ENCODE assay signal across 25 cellular contexts in the genomic region with DNA sequence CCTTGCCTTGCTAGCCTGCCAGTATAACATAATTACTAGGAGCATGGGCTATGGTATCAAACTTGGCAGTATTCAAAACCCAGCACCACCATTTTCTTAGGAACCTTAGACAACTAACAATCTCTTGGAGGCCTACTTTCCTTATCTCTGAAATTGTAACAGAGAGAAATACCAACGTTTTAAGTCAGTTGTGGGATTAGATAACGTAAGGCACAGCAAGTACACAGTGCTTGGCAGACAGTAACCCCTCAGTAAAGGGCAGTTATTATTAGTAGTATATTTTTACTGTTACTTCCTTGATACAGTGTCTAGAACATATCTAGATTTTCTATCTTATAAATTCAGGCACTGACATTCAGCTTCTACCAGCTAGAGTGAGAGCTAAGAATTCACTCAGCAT.
"Had no signal": no experiment of that assay in that cellular context is flagged by ENCODE, and none has a peak within 500 bp of the region (broad histone marks: within the 10 kb centered on the region; RNA-seq: fewer than 3 reads in every experiment).

No MANE protein-coding gene starts in this region.

- H3K9me3 ChIP-seq: left lung, lower lobe of right lung, pancreas, prostate gland, spleen, suprapubic skin, tibial nerve, uterus had no signal

- H3K27me3 Mint-ChIP-seq: naive thymus-derived CD8-positive, alpha-beta T cell; stimulated activated naive CD8-positive, alpha-beta T cell treated with anti-CD3 and anti-CD28 coated beads, Interleukin-15, Interleukin-2, amounts not matched to agents 100 ng/mL and 50 ng/mL, for 24 hours had no signal

- H3K36me3 ChIP-seq: left lung, lower lobe of right lung, pancreas, prostate gland, spleen, suprapubic skin, tibial nerve, uterus had no signal

- H3K9me3 Mint-ChIP-seq: nephron; neural crest cell; stimulated activated effector memory CD8-positive, alpha-beta T cell treated with anti-CD3 and anti-CD28 coated beads, Interleukin-12 subunit alpha, Interleukin-12 subunit beta, amount 100 ng/mL, for 72 hours; stimulated activated naive CD8-positive, alpha-beta T cell treated with anti-CD3 and anti-CD28 coated beads, Interleukin-15, Interleukin-2, amounts not matched to agents 100 ng/mL and 50 ng/mL, for 24 hours had no signal

- H3K4me3 ChIP-seq: left lung, lower lobe of right lung, pancreas, prostate gland, skin epidermis, spleen, suprapubic skin, tibial nerve, uterus had no signal

- H3K4me3 Mint-ChIP-seq: naive thymus-derived CD8-positive, alpha-beta T cell; nephron; neural crest cell; stimulated activated effector memory CD8-positive, alpha-beta T cell treated with anti-CD3 and anti-CD28 coated beads, Interleukin-12 subunit alpha, Interleukin-12 subunit beta, amount 100 ng/mL, for 72 hours; stimulated activated naive CD8-positive, alpha-beta T cell treated with anti-CD3 and anti-CD28 coated beads, Interleukin-15, Interleukin-2, amounts not matched to agents 100 ng/mL and 50 ng/mL, for 24 hours; type B pancreatic cell had no signal

- H3K4me1 Mint-ChIP-seq: naive thymus-derived CD8-positive, alpha-beta T cell; neural crest cell; stimulated activated effector memory CD8-positive, alpha-beta T cell treated with anti-CD3 and anti-CD28 coated beads, Interleukin-12 subunit alpha, Interleukin-12 subunit beta, amount 100 ng/mL, for 72 hours had no signal

- H3K27ac ChIP-seq: left lung, lower lobe of right lung, pancreas, prostate gland, skin epidermis, spleen, suprapubic skin, tibial nerve, uterus had no signal

- H3K27me3 ChIP-seq: left lung, pancreas, spleen, suprapubic skin, tibial nerve, uterus had no signal

- H3K27ac Mint-ChIP-seq: nephron; stimulated activated effector memory CD8-positive, alpha-beta T cell treated with anti-CD3 and anti-CD28 coated beads, Interleukin-12 subunit alpha, Interleukin-12 subunit beta, amount 100 ng/mL, for 72 hours; stimulated activated naive CD8-positive, alpha-beta T cell treated with anti-CD3 and anti-CD28 coated beads, Interleukin-15, Interleukin-2, amounts not matched to agents 100 ng/mL and 50 ng/mL, for 24 hours; type B pancreatic cell had no signal

- H3K4me1 ChIP-seq: left lung, lower lobe of right lung, prostate gland, spleen, tibial nerve, uterus had no signal

- H3K36me3 Mint-ChIP-seq: naive thymus-derived CD8-positive, alpha-beta T cell; stimulated activated effector memory CD8-positive, alpha-beta T cell treated with anti-CD3 and anti-CD28 coated beads, Interleukin-12 subunit alpha, Interleukin-12 subunit beta, amount 100 ng/mL, for 72 hours; type B pancreatic cell had no signal

- DNase-seq: kidney; left colon; left lung; lower lobe of right lung; mammary epithelial cell; mesenchymal stem cell; naive thymus-derived CD8-positive, alpha-beta T cell; nucleus accumbens; pancreas; posterior cingulate gyrus; retina; right cardiac atrium; spleen; stimulated activated CD4-positive, alpha-beta T cell treated with anti-CD3 and anti-CD28 coated beads, Interleukin-4, amount 100 ng/mL, for 24 hours; stimulated activated naive CD4-positive, alpha-beta T cell; uterus had no signal
